ENCODE assay signal across 19 cellular contexts in genomic region chr15:56608993-56609392, GRCh38.
A peak's percentile ranks its signal among the peaks of the same experiment; 100 is the strongest.
DNase-seq lines count a peak whose midpoint lies in the region; ATAC-seq, FAIRE-seq and TF ChIP-seq lines count a peak whose summit lies in the region.
"Had no signal": no experiment of that assay in that cellular context is flagged by ENCODE, and none has a peak within 500 bp of the region (broad histone marks: within the 10 kb centered on the region; RNA-seq: fewer than 3 reads in every experiment).

No MANE protein-coding gene starts in this region.

- H2BK12ac ChIP-seq in neuronal stem cell (ENCODE audit: low read length): no peak overlapping the region

- DNase-seq in GM18507 (ENCODE audit: extremely low spot score, insufficient read length, low read depth) (no peak), GM12878 (ENCODE audit: low read depth, low spot score) (peak; percentile 27), GM23338 (ENCODE audit: low spot score) (no peak), neuronal stem cell (ENCODE audit: low spot score) (no peak), NCI-H2227 (lab: John Stamatoyannopoulos, UW; ENCODE audit: unreplicated experiment) (no peak), chondrocyte (ENCODE audit: low spot score) (no peak)
- DNase-seq: activated CD4-positive, alpha-beta T cell treated with anti-CD3 and anti-CD28 coated beads for 1 hour; activated CD8-positive, alpha-beta memory T cell treated with anti-CD3 and anti-CD28 coated beads, Interleukin-2, amount 50 U/mL, for 4 hours; effector memory CD8-positive, alpha-beta T cell; foreskin fibroblast; mammary epithelial cell; PC-9; stimulated activated naive CD4-positive, alpha-beta T cell treated with Interleukin-2 at 50 U/mL for 16 hours; T-helper 1 cell had no signal

- H3K79me2 ChIP-seq in GM12878 (ENCODE audit: control insufficient read depth, insufficient read depth, low read length) (no peaks in the 10 kb centered on the region), GM23338 (replicated peaks; ENCODE audit: insufficient read depth) (no peaks in the 10 kb centered on the region)

- H3K4me3 Mint-ChIP-seq in GM23338 (no peak overlapping the region), chondrocyte (ENCODE audit: unreplicated experiment) (no peak overlapping the region)
- H3K4me3 Mint-ChIP-seq: activated naive CD4-positive, alpha-beta T cell treated with anti-CD3 and anti-CD28 coated beads, Interleukin-2, amount 50 U/mL, for 24 hours; effector memory CD8-positive, alpha-beta T cell had no signal

- RAD21 ChIA-PET in GM12878 (lab: Charles Lee; ENCODE audit: unreplicated experiment): no interaction called here

- intact Hi-C loops in GM12878 (cut with micrococcal nuclease; ENCODE audit: unreplicated experiment): no loop called here

- H3K27ac Mint-ChIP-seq in GM23338: no peak overlapping the region
- H3K27ac Mint-ChIP-seq in chondrocyte (ENCODE audit: unreplicated experiment): no peak overlapping the region
- H3K27ac Mint-ChIP-seq: activated naive CD4-positive, alpha-beta T cell treated with anti-CD3 and anti-CD28 coated beads, Interleukin-2, amount 50 U/mL, for 24 hours; effector memory CD8-positive, alpha-beta T cell had no signal

- no peak overlapping the region for H3K18ac ChIP-seq in neuronal stem cell (ENCODE audit: low read length)

- H3K27me3 Mint-ChIP-seq in GM23338 (ENCODE audit: insufficient read depth, low read depth, poor library complexity) (no peaks in the 10 kb centered on the region), chondrocyte (ENCODE audit: low read depth) (peaks cover under 1% of the 10 kb centered on the region)

- TF ChIP-seq CTCF in GM12878 (IDR thresholded peaks at IDR 0.05 in 2 of 3, conservative IDR thresholded peaks at IDR 0.05 in 1 of 3; ENCODE audit: control insufficient read depth in 2 of 3, extremely low read depth in 1 of 3, insufficient read depth in 1 of 3, low read depth in 3 of 3, low read length in 3 of 3): no peak
- TF ChIP-seq CTCF in GM23338 (conservative IDR thresholded peaks at IDR 0.05; ENCODE audit: low read depth in 2 of 2): no peak
- TF ChIP-seq CTCF in chondrocyte (IDR thresholded peaks at IDR 0.05): no peak

- H3K4me2 ChIP-seq in GM12878 (ENCODE audit: control insufficient read depth, insufficient read depth): peak overlapping the region; percentile 61
- no peak overlapping the region for H3K4me2 ChIP-seq in GM23338
- H3K4me2 ChIP-seq in neuronal stem cell (ENCODE audit: insufficient read depth, low read length, poor library complexity, severe bottlenecking): no peak overlapping the region
- H3K4me2 ChIP-seq: PC-9 had no signal

- no peak overlapping the region for H3K27ac ChIP-seq in GM12878 (ENCODE audit: control insufficient read depth, insufficient read depth)
- H3K27ac ChIP-seq in GM23338 (ENCODE audit: low read depth): no peak overlapping the region
- H3K27ac ChIP-seq in neuronal stem cell (replicated peaks; ENCODE audit: low read length): no peak overlapping the region
- H3K27ac ChIP-seq: neutrophil, PC-9 had no signal

- H4K20me1 ChIP-seq in GM12878 (ENCODE audit: control insufficient read depth, insufficient read depth) (no peaks in the 10 kb centered on the region), GM23338 (replicated peaks; ENCODE audit: insufficient read depth) (no peaks in the 10 kb centered on the region)

- no peak for TF ChIP-seq RAD21 in GM12878 (IDR thresholded peaks at IDR 0.05; ENCODE audit: insufficient read depth, low read depth, low read length)

- CTCF ChIA-PET in GM12878 (lab: Yijun Ruan, JAX): interaction anchor here (0.7 kb wide), 1 partner anchor 783 kb away, joined by 3 read pairs; no protein-coding TSS in a partner anchor

- TF ChIP-seq EP300 in GM12878 (IDR thresholded peaks at IDR 0.05; ENCODE audit: borderline replicate concordance in 1 of 2, control insufficient read depth in 1 of 2, low read depth in 2 of 2, low read length in 2 of 2): no peak

- no peak overlapping the region for H2BK120ac ChIP-seq in neuronal stem cell (ENCODE audit: low read depth, low read length)

- no peaks in the 10 kb centered on the region for H3K79me1 ChIP-seq in neuronal stem cell (ENCODE audit: low read depth, low read length)

- H3K4me1 ChIP-seq in GM12878 (ENCODE audit: control insufficient read depth, insufficient read depth, low read length) (peaks cover 20% of the 10 kb centered on the region), GM23338 (ENCODE audit: insufficient read depth) (no peaks in the 10 kb centered on the region), neuronal stem cell (ENCODE audit: control insufficient read depth in 2 of 2, insufficient read depth in 1 of 2, low read depth in 1 of 2, low read length in 2 of 2) (no peaks in the 10 kb centered on the region)

- H2BK15ac ChIP-seq in neuronal stem cell (ENCODE audit: low read length): no peak overlapping the region

- H3K23ac ChIP-seq in neuronal stem cell (ENCODE audit: low read depth, low read length, poor library complexity): no peak overlapping the region

- H3F3A ChIP-seq in GM23338 (replicated peaks; ENCODE audit: low read depth): no peaks in the 10 kb centered on the region

- ATAC-seq in GM21526 (IDR thresholded peaks at IDR 0.05; ENCODE audit: low FRiP score, unreplicated experiment): peak; percentile 45
- ATAC-seq in HG03280 (IDR thresholded peaks at IDR 0.05; ENCODE audit: unreplicated experiment): peak; percentile 50
- ATAC-seq in GM12878: peak; percentile 79
- ATAC-seq in GM23338: no peak
- ATAC-seq: effector memory CD8-positive, alpha-beta T cell had no signal

- no peak overlapping the region for H2AK5ac ChIP-seq in neuronal stem cell (ENCODE audit: low read depth, low read length)

- POLR2A ChIA-PET in GM12878 (lab: Charles Lee): no interaction called here

- peak; percentile 69 for FAIRE-seq in GM18507 (lab: Jason Lieb, UNC)
- FAIRE-seq in GM12878 (lab: Jason Lieb, UNC): peak; percentile 75
- FAIRE-seq: urothelium cell line had no signal

- H3K4me3 ChIP-seq in GM12878 (no peak overlapping the region), GM23338 (no peak overlapping the region), neuronal stem cell (ENCODE audit: low read length in 2 of 2) (no peak overlapping the region)
- H3K4me3 ChIP-seq: PC-9 had no signal

- H4K8ac ChIP-seq in neuronal stem cell (ENCODE audit: low read depth, low read length): no peak overlapping the region

- H3K9ac ChIP-seq in GM12878 (ENCODE audit: control insufficient read depth, insufficient read depth, low read length) (no peak overlapping the region), neuronal stem cell (ENCODE audit: low read depth, low read length, poor library complexity) (no peak overlapping the region)

- H3K9me2 ChIP-seq in GM23338 (ENCODE audit: insufficient read depth): no peaks in the 10 kb centered on the region

- H2AFZ ChIP-seq in GM12878 (ENCODE audit: control insufficient read depth, low read depth, low read length) (no peak overlapping the region), GM23338 (no peak overlapping the region), neuronal stem cell (ENCODE audit: low read length) (no peak overlapping the region)
- H2AFZ ChIP-seq: PC-9 had no signal

- no peaks in the 10 kb centered on the region for H3K36me3 ChIP-seq in GM12878 (ENCODE audit: control insufficient read depth in 2 of 2, insufficient read depth in 2 of 2, low read length in 1 of 2)
- no peaks in the 10 kb centered on the region for H3K36me3 ChIP-seq in GM23338 (ENCODE audit: insufficient read depth)
- H3K36me3 ChIP-seq in neuronal stem cell (replicated peaks in 1 of 2; ENCODE audit: control insufficient read depth in 2 of 2, insufficient read depth in 2 of 2, low read length in 2 of 2): no peaks in the 10 kb centered on the region
- H3K36me3 ChIP-seq: neutrophil had no signal

- H2BK5ac ChIP-seq in neuronal stem cell (ENCODE audit: low read length): no peak overlapping the region

- H3K36me3 Mint-ChIP-seq in GM23338 (ENCODE audit: low read depth) (no peaks in the 10 kb centered on the region), chondrocyte (ENCODE audit: low read depth) (no peaks in the 10 kb centered on the region)

- TF ChIP-seq POLR2A in GM12878 (IDR thresholded peaks at IDR 0.05; ENCODE audit: low read depth, low read length): no peak

- in situ Hi-C loops in GM12878 (cut with MboI): no loop called here

- H4K91ac ChIP-seq in neuronal stem cell (ENCODE audit: low read depth, low read length, poor library complexity): no peak overlapping the region

- H3K27me3 ChIP-seq in GM12878 (replicated peaks in 1 of 2; ENCODE audit: control insufficient read depth in 2 of 2, insufficient read depth in 2 of 2, low read length in 1 of 2) (no peaks in the 10 kb centered on the region; a peak in 1 of 4 replicates), GM23338 (ENCODE audit: insufficient read depth) (no peaks in the 10 kb centered on the region), neuronal stem cell (ENCODE audit: control insufficient read depth in 3 of 3, insufficient read depth in 3 of 3, low read depth in 1 of 3, low read length in 3 of 3) (peaks cover 0 to 2% (median 0%) of the 10 kb centered on the region in 3 experiments)
- H3K27me3 ChIP-seq: neutrophil had no signal

- 0% methylated on average over 1 of the region's 1 CpG for WGBS in GM12878 (ENCODE audit: insufficient coverage, insufficient replicate concordance, low lambda C conversion rate, missing lambda C conversion rate)
- WGBS in neuronal stem cell (ENCODE audit: extremely low coverage in 2 of 2, insufficient read length in 2 of 2, insufficient replicate concordance in 1 of 2), 2 donors: no CpG with 5 or more reads among the region's 1 CpG

- SMC1A ChIA-PET in GM12878 (lab: Charles Lee; ENCODE audit: uncharacterized antibody, unreplicated experiment): interaction anchor here (0.8 to 1.1 kb wide), 2 partner anchors 529 to 579 kb away, joined by 3 read pairs; no protein-coding TSS in a partner anchor

- H3K4ac ChIP-seq in neuronal stem cell (ENCODE audit: low read length): no peak overlapping the region

- no peaks in the 10 kb centered on the region for H3K4me1 Mint-ChIP-seq in GM23338
- H3K4me1 Mint-ChIP-seq in chondrocyte (ENCODE audit: low read depth): no peaks in the 10 kb centered on the region

- no TSS peak for BruUV-seq in GM12878 (replicated peaks; lab: Mats Ljungman, UMichigan)

- peaks cover 4% of the 10 kb centered on the region; the same call in 1 of the 3 replicates for H3K9me3 Mint-ChIP-seq in GM23338
- peaks cover 12% of the 10 kb centered on the region for H3K9me3 Mint-ChIP-seq in chondrocyte (ENCODE audit: low read depth)
- H3K9me3 Mint-ChIP-seq: activated naive CD4-positive, alpha-beta T cell treated with anti-CD3 and anti-CD28 coated beads, Interleukin-2, amount 50 U/mL, for 24 hours; effector memory CD8-positive, alpha-beta T cell had no signal

- no peak overlapping the region for H3K14ac ChIP-seq in neuronal stem cell (ENCODE audit: low read length)

- no peaks in the 10 kb centered on the region; the same call in 1 of the 3 replicates for H3K9me3 ChIP-seq in GM12878 (replicated peaks; ENCODE audit: control insufficient read depth, insufficient read depth, low read length)
- H3K9me3 ChIP-seq in neuronal stem cell (replicated peaks in 1 of 2; ENCODE audit: control insufficient read depth in 2 of 2, insufficient read depth in 1 of 2, low read depth in 1 of 2, low read length in 2 of 2): no peaks in the 10 kb centered on the region
- H3K9me3 ChIP-seq: neutrophil had no signal

TF ChIP-seq in GM12878, 131 proteins besides CTCF, POLR2A, EP300 and RAD21 (continues in another document):
- no peak for TF ChIP-seq SMAD5 (IDR thresholded peaks at IDR 0.05; ENCODE audit: low read depth)
